In the genomic region with DNA sequence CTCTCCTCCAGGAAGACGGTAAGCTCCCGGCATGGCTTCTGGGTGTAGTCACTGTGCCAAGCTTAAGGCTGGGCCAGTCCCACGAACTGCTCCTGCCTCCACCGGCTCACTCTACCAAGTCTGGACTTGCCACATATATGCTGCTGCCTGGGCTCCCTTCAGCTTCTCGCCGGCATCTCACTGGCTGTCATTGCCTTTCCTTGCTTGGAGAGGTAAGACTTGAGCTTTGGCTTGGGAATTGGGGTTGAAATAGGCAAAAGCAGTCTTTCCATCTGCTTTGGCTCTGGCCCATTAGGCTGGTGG, we compare ENCODE assay signal across 15 cellular contexts.
DNase-seq lines count a peak whose midpoint lies in the region; ATAC-seq and TF ChIP-seq lines count a peak whose summit lies in the region.
"Had no signal": no experiment of that assay in that cellular context is flagged by ENCODE, and none has a peak within 500 bp of the region (broad histone marks: within the 10 kb centered on the region; RNA-seq: fewer than 3 reads in every experiment).

No MANE protein-coding gene starts in this region.

- intact Hi-C loops in mammary epithelial cell (cut with micrococcal nuclease) (no loop called here), MCF 10A (cut with micrococcal nuclease) (no loop called here)

- no peaks in the 10 kb centered on the region for H3K9me3 ChIP-seq in mammary epithelial cell (replicated peaks; ENCODE audit: insufficient read depth, low read length)
- H3K9me3 ChIP-seq: BLaER1, Caco-2, HAP-1 had no signal

- WGBS in mammary epithelial cell (ENCODE audit: low coverage, missing lambda C conversion rate): 42% methylated on average over 6 of the region's 6 CpGs

- H3K27me3 ChIP-seq in mammary epithelial cell (ENCODE audit: insufficient read depth, low read length): no peaks in the 10 kb centered on the region
- no peaks in the 10 kb centered on the region for H3K27me3 ChIP-seq in brain microvascular endothelial cell (replicated peaks)
- H3K27me3 ChIP-seq: BLaER1 had no signal

- H3K36me3 ChIP-seq in mammary epithelial cell (ENCODE audit: insufficient read depth, low read length): no peaks in the 10 kb centered on the region
- H3K36me3 ChIP-seq in brain microvascular endothelial cell (replicated peaks): no peaks in the 10 kb centered on the region
- H3K36me3 ChIP-seq: BLaER1, HAP-1 had no signal

- H3K27ac ChIP-seq in mammary epithelial cell (ENCODE audit: insufficient read depth, low read depth, low read length) (no peak overlapping the region), brain microvascular endothelial cell (no peak overlapping the region)
- H3K27ac ChIP-seq: BLaER1 had no signal

- H2AFZ ChIP-seq in mammary epithelial cell (ENCODE audit: low read depth, low read length): peak overlapping the region; percentile 62

- H3K4me1 Mint-ChIP-seq in MCF 10A (ENCODE audit: insufficient read depth, unreplicated experiment) (no peaks in the 10 kb centered on the region), osteocyte (ENCODE audit: unreplicated experiment) (peaks cover 16% of the 10 kb centered on the region)
- no peaks in the 10 kb centered on the region for H3K4me1 Mint-ChIP-seq in stimulated activated memory B cell treated with anti-CD40 and anti-IgM and Interleukin-4, amounts not matched to agents 10 μg/mL and 1 μg/mL and 100 μg/mL, for 72 hours
- H3K4me1 Mint-ChIP-seq: CD8-positive, alpha-beta memory T cell had no signal

- H3K79me2 ChIP-seq in mammary epithelial cell (ENCODE audit: insufficient read depth, low read length): no peaks in the 10 kb centered on the region

- H3K27me3 Mint-ChIP-seq in MCF 10A (ENCODE audit: insufficient read depth, unreplicated experiment) (no peaks in the 10 kb centered on the region), osteocyte (ENCODE audit: unreplicated experiment) (no peaks in the 10 kb centered on the region)
- H3K27me3 Mint-ChIP-seq in stimulated activated memory B cell treated with anti-CD40 and anti-IgM and Interleukin-4, amounts not matched to agents 10 μg/mL and 1 μg/mL and 100 μg/mL, for 72 hours: no peaks in the 10 kb centered on the region

- peak; percentile 17 for ATAC-seq in stimulated activated memory B cell treated with anti-CD40 and anti-IgM and Interleukin-4, amounts not matched to agents 10 μg/mL and 1 μg/mL and 100 μg/mL, for 72 hours
- no peak for ATAC-seq in HG02759 (IDR thresholded peaks at IDR 0.05; ENCODE audit: unreplicated experiment)
- ATAC-seq: GM12878, HepG2 had no signal

- H3K4me2 ChIP-seq in mammary epithelial cell (ENCODE audit: insufficient read depth, low read depth, low read length): no peak overlapping the region
- H3K4me2 ChIP-seq: BLaER1 had no signal

- H3K27ac Mint-ChIP-seq in MCF 10A (ENCODE audit: low read depth, unreplicated experiment) (no peak overlapping the region), osteocyte (ENCODE audit: unreplicated experiment) (no peak overlapping the region)
- H3K27ac Mint-ChIP-seq in stimulated activated memory B cell treated with anti-CD40 and anti-IgM and Interleukin-4, amounts not matched to agents 10 μg/mL and 1 μg/mL and 100 μg/mL, for 72 hours: no peak overlapping the region
- H3K27ac Mint-ChIP-seq: CD8-positive, alpha-beta memory T cell had no signal

- CTCF ChIA-PET in mammary epithelial cell (lab: Charles Lee; ENCODE audit: low non-redundant PET) (no interaction called here), MCF 10A (lab: Yijun Ruan, JAX) (interaction anchor here (1.3 kb wide), 1 partner anchor 14 kb away, joined by 3 read pairs; no protein-coding TSS in a partner anchor)

- H3K4me1 ChIP-seq in mammary epithelial cell (ENCODE audit: insufficient read depth, low read length): peaks cover 18% of the 10 kb centered on the region
- H3K4me1 ChIP-seq: Caco-2, HAP-1 had no signal

- dilution Hi-C loops in mammary epithelial cell (cut with HindIII; ENCODE audit: low sequenced_read_pairs): loop anchor here (5.0 kb wide), 1 partner anchor 44 kb away; no protein-coding TSS in a partner anchor

- POLR2A ChIA-PET in MCF 10A (lab: Yijun Ruan, JAX): interaction anchor here (0.5 kb wide), 1 partner anchor 8 kb away, joined by 3 read pairs; no protein-coding TSS in a partner anchor

- in situ Hi-C loops in mammary epithelial cell (cut with MboI; ENCODE audit: low sequenced_read_pairs in 2 of 2) (no loop called here), brain microvascular endothelial cell (cut with HindIII; ENCODE audit: low pct_ligation_motif_present, low sequenced_read_pairs) (no loop called here)

- H3K36me3 Mint-ChIP-seq in MCF 10A (ENCODE audit: insufficient read depth, unreplicated experiment) (no peaks in the 10 kb centered on the region), osteocyte (ENCODE audit: unreplicated experiment) (no peaks in the 10 kb centered on the region)
- no peaks in the 10 kb centered on the region for H3K36me3 Mint-ChIP-seq in stimulated activated memory B cell treated with anti-CD40 and anti-IgM and Interleukin-4, amounts not matched to agents 10 μg/mL and 1 μg/mL and 100 μg/mL, for 72 hours
- H3K36me3 Mint-ChIP-seq: CD8-positive, alpha-beta memory T cell had no signal

- no peak overlapping the region for H3K4me3 ChIP-seq in mammary epithelial cell (replicated peaks in 1 of 3; ENCODE audit: insufficient read depth in 1 of 3, low read depth in 2 of 3, low read length in 3 of 3)
- H3K4me3 ChIP-seq in epithelial cell of esophagus (ENCODE audit: low read length): no peak overlapping the region
- no peak overlapping the region for H3K4me3 ChIP-seq in brain microvascular endothelial cell (ENCODE audit: low read depth, low read length)
- H3K4me3 ChIP-seq: BLaER1, GM12878, HAP-1 had no signal

- DNase-seq in mammary epithelial cell (peak; percentile 57), MCF 10A (ENCODE audit: unreplicated experiment) (no peak), epithelial cell of esophagus (ENCODE audit: low read depth) (peak; percentile 64), brain microvascular endothelial cell (no peak), osteocyte (ENCODE audit: extremely low spot score, unreplicated experiment) (no peak)
- DNase-seq: 8988T; Caco-2; CD8-positive, alpha-beta memory T cell; GOT3 had no signal

- TF ChIP-seq CTCF in mammary epithelial cell (conservative IDR thresholded peaks at IDR 0.05 in 1 of 2, IDR thresholded peaks at IDR 0.05 in 1 of 2; ENCODE audit: extremely low read depth in 1 of 2, insufficient read depth in 1 of 2, low read depth in 1 of 2, low read length in 2 of 2): no peak
- TF ChIP-seq CTCF in MCF 10A (IDR thresholded peaks at IDR 0.05; ENCODE audit: unreplicated experiment): no peak
- TF ChIP-seq CTCF in epithelial cell of esophagus (IDR thresholded peaks at IDR 0.05; ENCODE audit: insufficient read depth, low read depth, low read length, missing control alignments): no peak
- TF ChIP-seq CTCF in brain microvascular endothelial cell (IDR thresholded peaks at IDR 0.05; ENCODE audit: low read depth, low read length, missing control alignments): no peak
- no peak for TF ChIP-seq CTCF in osteocyte (IDR thresholded peaks at IDR 0.05)

- no peak overlapping the region for H3K4me3 Mint-ChIP-seq in MCF 10A (ENCODE audit: unreplicated experiment)
- H3K4me3 Mint-ChIP-seq in stimulated activated memory B cell treated with anti-CD40 and anti-IgM and Interleukin-4, amounts not matched to agents 10 μg/mL and 1 μg/mL and 100 μg/mL, for 72 hours: no peak overlapping the region
- H3K4me3 Mint-ChIP-seq in osteocyte (ENCODE audit: unreplicated experiment): no peak overlapping the region
- H3K4me3 Mint-ChIP-seq: CD8-positive, alpha-beta memory T cell had no signal

- no peaks in the 10 kb centered on the region for H4K20me1 ChIP-seq in mammary epithelial cell (ENCODE audit: insufficient read depth, low read length)
- H4K20me1 ChIP-seq: BLaER1 had no signal

- no peak overlapping the region for H3K9ac ChIP-seq in mammary epithelial cell (ENCODE audit: insufficient read depth, low read length)
- H3K9ac ChIP-seq: BLaER1 had no signal

- BruUV-seq in mammary epithelial cell (replicated peaks; lab: Mats Ljungman, UMichigan) (no TSS peak), MCF 10A (replicated peaks; lab: Mats Ljungman, UMichigan) (no TSS peak)

- H3K9me3 Mint-ChIP-seq in MCF 10A (ENCODE audit: unreplicated experiment) (no peaks in the 10 kb centered on the region), osteocyte (ENCODE audit: unreplicated experiment) (no peaks in the 10 kb centered on the region)
- H3K9me3 Mint-ChIP-seq in stimulated activated memory B cell treated with anti-CD40 and anti-IgM and Interleukin-4, amounts not matched to agents 10 μg/mL and 1 μg/mL and 100 μg/mL, for 72 hours: no peaks in the 10 kb centered on the region

Comparison
In these comparisons a context has a peak if more than half of its experiments do, and no peak if none do; other contexts are left out.
1. DNase-seq: peak in mammary epithelial cell (single experiment) and epithelial cell of esophagus (single experiment); none in MCF 10A (single experiment), brain microvascular endothelial cell (single experiment) and osteocyte (single experiment).